8 cellular contexts compared by ENCODE assay signal in genomic region chr17:28645576-28645939, GRCh38. TPM values are rescaled to one million over a fixed set of nuclear protein-coding genes. Genes with fewer than 3 reads are reported as not detected.
DNase-seq lines count a peak whose midpoint lies in the region; ATAC-seq, FAIRE-seq and TF ChIP-seq lines count a peak whose summit lies in the region.

No MANE protein-coding gene starts in this region.

- no peak for DNase-seq in Calu3
- no peak for DNase-seq in Panc1 (ENCODE audit: low read depth, low spot score)
- DNase-seq in epithelial cell of prostate (ENCODE audit: low read depth, low spot score) = no peak
- DNase-seq in NK-92 (lab: John Stamatoyannopoulos, UW; ENCODE audit: unreplicated experiment) = no peak
- no peak for DNase-seq in NCI-H510A treated with DMSO at 0.1 percent for 48 hours (lab: John Stamatoyannopoulos, UW)
- no peak for DNase-seq in activated effector memory CD4-positive, alpha-beta T cell treated with anti-CD3 and anti-CD28 coated beads, Interleukin-2, amount 50 U/mL, for 16 hours
- DNase-seq in GM19239 (ENCODE audit: insufficient read length, low spot score) = no peak

- H2AFZ ChIP-seq in parathyroid adenoma = peak overlapping the region; percentile 68

- H3K4me1 ChIP-seq in Panc1 (ENCODE audit: control insufficient read depth, insufficient read depth, low read length) = peaks cover 28% of the 10 kb centered on the region
- H3K4me1 ChIP-seq in parathyroid adenoma = peaks cover 16% of the 10 kb centered on the region

- in situ Hi-C loops in Panc1 (cut with HindIII; ENCODE audit: low pct_unique_long_range_greater_than_20kb, low sequenced_read_pairs) = no loop called here

- H3K27ac ChIP-seq in Panc1 (ENCODE audit: low read length) (peak overlapping the region; percentile 96), epithelial cell of prostate (peak overlapping the region; percentile 71), parathyroid adenoma (peak overlapping the region; percentile 88)

- peaks cover 31% of the 10 kb centered on the region for H3K36me3 ChIP-seq in Panc1 (ENCODE audit: control insufficient read depth, insufficient read depth, low read length)
- no peaks in the 10 kb centered on the region for H3K36me3 ChIP-seq in parathyroid adenoma (ENCODE audit: control insufficient read depth, insufficient read depth, low read length)

- intact Hi-C loops in Calu3 (cut with micrococcal nuclease; ENCODE audit: unreplicated experiment) (loop anchor here (10.0 kb wide), 1 partner anchor 49 kb away; no protein-coding TSS in a partner anchor), Panc1 (cut with micrococcal nuclease; ENCODE audit: unreplicated experiment) (no loop called here)

- ATAC-seq in Panc1 = peak; percentile 4

- POLR2A ChIA-PET in Panc1 (lab: Charles Lee) = interaction anchor here (0.9 to 1.2 kb wide), 2 partner anchors 16 to 74 kb away, joined by 4 to 6 read pairs; partner anchors contain the start of genes RPL23A, SDF2 and SUPT6H

- no peaks in the 10 kb centered on the region for H3K9me3 Mint-ChIP-seq in Calu3 (ENCODE audit: low read depth, unreplicated experiment)

- H3K4me3 Mint-ChIP-seq in Calu3 (ENCODE audit: low read depth, unreplicated experiment) = peak overlapping the region; percentile 97

- BruUV-seq in Calu3 (replicated peaks; lab: Mats Ljungman, UMichigan) (TSS peak; percentile 95), Panc1 (replicated peaks; lab: Mats Ljungman, UMichigan) (TSS peak; percentile 98)

- no peaks in the 10 kb centered on the region for H3K27me3 Mint-ChIP-seq in Calu3 (ENCODE audit: unreplicated experiment)

- H3K36me3 Mint-ChIP-seq in Calu3 (ENCODE audit: insufficient read depth, unreplicated experiment) = peaks cover 72% of the 10 kb centered on the region

- H3K4me2 ChIP-seq in parathyroid adenoma (ENCODE audit: low read length) = peak overlapping the region; percentile 93

- no peak overlapping the region for H3K9ac ChIP-seq in parathyroid adenoma

- H3K9me3 ChIP-seq in Panc1 (ENCODE audit: control insufficient read depth, insufficient read depth, low read depth, low read length) (no peaks in the 10 kb centered on the region), parathyroid adenoma (ENCODE audit: control insufficient read depth, low read length) (no peaks in the 10 kb centered on the region)

- H3K27me3 ChIP-seq in Panc1 (ENCODE audit: control insufficient read depth, insufficient read depth, low read length) (no peaks in the 10 kb centered on the region), parathyroid adenoma (ENCODE audit: control insufficient read depth, insufficient read depth, low read length) (no peaks in the 10 kb centered on the region)

- CTCF ChIA-PET in Calu3 (lab: Charles Lee) (interaction anchor here (0.5 to 2.0 kb wide), 8 partner anchors 11 to 540 kb away, joined by 3 to 6 read pairs (median 4); partner anchors contain the start of genes RPL23A, SDF2 and SUPT6H), Panc1 (lab: Charles Lee) (interaction anchor here (0.7 kb wide), 1 partner anchor 98 kb away, joined by 11 read pairs; no protein-coding TSS in a partner anchor)

- H3K27ac Mint-ChIP-seq in Calu3 (ENCODE audit: unreplicated experiment) = peak overlapping the region; percentile 33

- no peak for FAIRE-seq in GM19239 (lab: Jason Lieb, UNC)

- H3K4me3 ChIP-seq in Panc1 (ENCODE audit: low read depth in 2 of 2, low read length in 2 of 2) (peak overlapping the region; percentile 76 to 90), parathyroid adenoma (ENCODE audit: low read depth, low read length) (peak overlapping the region; percentile 63)

- H3K79me2 ChIP-seq in parathyroid adenoma = peaks cover 27% of the 10 kb centered on the region

- TF ChIP-seq CTCF in Calu3 (IDR thresholded peaks at IDR 0.05; ENCODE audit: unreplicated experiment) (no peak), Panc1 (IDR thresholded peaks at IDR 0.05) (no peak), parathyroid adenoma (IDR thresholded peaks at IDR 0.05) (no peak)

- peaks cover 38% of the 10 kb centered on the region for H3K4me1 Mint-ChIP-seq in Calu3 (ENCODE audit: low read depth, unreplicated experiment)

RNA-seq across cellular contexts. Expression of gene BLTP2, which starts 0.6 kb away (rescaled TPM):
- total RNA-seq in Calu3 (2022) = 158 and 160 TPM in 2 replicates
- total RNA-seq in Panc1 (2021; ENCODE audit: unreplicated experiment) = 271 TPM
- 142 TPM for polyA plus RNA-seq in Panc1 (2012; ENCODE audit: insufficient read length)

RNA-seq across cellular contexts. Expression of gene SDF2, which starts 16.1 kb away (rescaled TPM):
- total RNA-seq in Calu3 (2022) = 58.0 and 75.1 TPM in 2 replicates
- total RNA-seq in Panc1 (2021; ENCODE audit: unreplicated experiment) = 72.1 TPM
- 85.6 TPM for polyA plus RNA-seq in Panc1 (2012; ENCODE audit: insufficient read length)

RNA-seq across cellular contexts. Expression of gene SUPT6H, which starts 16.4 kb away (rescaled TPM):
- total RNA-seq in Calu3 (2022) = 107 and 110 TPM in 2 replicates
- total RNA-seq in Panc1 (2021; ENCODE audit: unreplicated experiment) = 108 TPM
- polyA plus RNA-seq in Panc1 (2012; ENCODE audit: insufficient read length) = 88.1 TPM

RNA-seq across cellular contexts. Expression of gene RSKR, which starts 31.6 kb away (rescaled TPM):
- 35.1 and 42.1 TPM in 2 replicates for total RNA-seq in Calu3 (2022)
- total RNA-seq in Panc1 (2021; ENCODE audit: unreplicated experiment) = 17.2 TPM
- 5.8 TPM for polyA plus RNA-seq in Panc1 (2012; ENCODE audit: insufficient read length)

RNA-seq across cellular contexts. Expression of gene SPAG5, which starts 46.7 kb away (rescaled TPM):
- total RNA-seq in Calu3 (2022) = 69.3 and 82.1 TPM in 2 replicates
- 152 TPM for total RNA-seq in Panc1 (2021; ENCODE audit: unreplicated experiment)
- 61.1 TPM for polyA plus RNA-seq in Panc1 (2012; ENCODE audit: insufficient read length)
